In the genomic region with DNA sequence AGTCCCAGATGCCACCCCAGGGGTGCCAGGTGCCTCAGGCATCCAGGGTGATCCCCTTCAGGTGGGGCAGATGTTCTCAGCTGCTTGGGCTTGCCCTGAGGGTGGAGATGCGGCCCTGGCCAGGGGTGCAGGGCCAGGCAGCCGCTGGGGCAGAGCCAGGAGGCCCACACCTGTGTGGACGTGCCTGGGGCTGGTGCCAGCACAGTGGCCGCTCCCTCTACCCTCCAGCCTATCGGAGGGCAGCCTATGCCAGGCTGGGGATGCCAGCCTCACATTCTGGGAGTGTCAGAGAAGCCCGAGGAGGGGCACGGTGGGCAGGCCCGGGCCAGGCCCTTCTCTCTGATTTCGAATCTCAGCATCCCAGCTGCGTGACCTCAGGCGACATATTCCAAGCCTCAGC, we compare ENCODE assay signal across 16 cellular contexts.
DNase-seq lines count a peak whose midpoint lies in the region; ATAC-seq, FAIRE-seq and TF ChIP-seq lines count a peak whose summit lies in the region.
"Had no signal": no experiment of that assay in that cellular context is flagged by ENCODE, and none has a peak within 500 bp of the region (broad histone marks: within the 10 kb centered on the region; RNA-seq: fewer than 3 reads in every experiment).

No MANE protein-coding gene starts in this region.

- FAIRE-seq in pancreas (lab: Jason Lieb, UNC), result no peak
- FAIRE-seq: HepG2 had no signal

- 81% methylated on average over 11 of the region's 11 CpGs for WGBS in pancreas, 2 donors

- no peaks in the 10 kb centered on the region for H3K9me3 ChIP-seq in pancreas
- H3K9me3 ChIP-seq: BLaER1 had no signal

- H3K4me1 ChIP-seq in foreskin keratinocyte (no peaks in the 10 kb centered on the region), pancreas (no peaks in the 10 kb centered on the region)

- no peaks in the 10 kb centered on the region for H3K36me3 ChIP-seq in pancreas
- H3K36me3 ChIP-seq: BLaER1 had no signal

- H3K27ac ChIP-seq in foreskin keratinocyte (no peak overlapping the region), pancreas (no peak overlapping the region)
- H3K27ac ChIP-seq: 22Rv1, BLaER1 had no signal

- peak; percentile 26 for ATAC-seq in foreskin keratinocyte
- peak in 3 of 4 donors; percentile 34 to 53 (median 51) for ATAC-seq in pancreas
- no peak for ATAC-seq in sciatic nerve
- ATAC-seq: HepG2, Panc1 had no signal

- DNase-seq in NCI-H2196 (lab: John Stamatoyannopoulos, UW; ENCODE audit: unreplicated experiment), result peak; percentile 37
- no peak for DNase-seq in NCI-H2196 treated with DMSO at 0.1 percent for 48 hours (lab: John Stamatoyannopoulos, UW; ENCODE audit: unreplicated experiment)
- DNase-seq in foreskin keratinocyte, result no peak
- peak in 1 of 6 donors; percentile 43 for DNase-seq in pancreas
- peak; percentile 68 for DNase-seq in ureter (ENCODE audit: low spot score)
- no peak for DNase-seq in A172 (ENCODE audit: low spot score)
- no peak for DNase-seq in sciatic nerve (ENCODE audit: low spot score)
- DNase-seq in activated gamma-delta T cell treated with Interleukin-2 at 50 U/mL for 16 hours, result no peak
- DNase-seq: DMS 273 treated with DMSO at 0.1 percent for 48 hours, GOT3, NCI-H146, NCI-H2107 had no signal

- H3K4me3 ChIP-seq in pancreas, result no peak overlapping the region
- H3K4me3 ChIP-seq: BLaER1 had no signal

- intact Hi-C loops in pancreas (cut with DNase I) (no loop called here), sciatic nerve (cut with DNase I) (no loop called here)

- H3K27me3 ChIP-seq in foreskin keratinocyte (peaks cover 84% of the 10 kb centered on the region), pancreas (no peaks in the 10 kb centered on the region)
- H3K27me3 ChIP-seq: BLaER1 had no signal

- TF ChIP-seq CTCF in foreskin keratinocyte (conservative IDR thresholded peaks at IDR 0.05) (no peak), pancreas (IDR thresholded peaks at IDR 0.05) (no peak)

Comparison
In these comparisons a context has a peak if more than half of its experiments do, and no peak if none do; other contexts are left out.
1. DNase-seq: peak in NCI-H2196 (single experiment) and ureter (single experiment); none in NCI-H2196 treated with DMSO at 0.1 percent for 48 hours (single experiment), foreskin keratinocyte (0 of 2), A172 (single experiment), sciatic nerve (single experiment) and activated gamma-delta T cell treated with Interleukin-2 at 50 U/mL for 16 hours (single experiment).